12 cellular contexts compared by ENCODE assay signal in genomic region chr11:66107600-66108151, GRCh38. TPM values are rescaled to one million over a fixed set of nuclear protein-coding genes. Genes with fewer than 3 reads are reported as not detected.
DNase-seq lines count a peak whose midpoint lies in the region; ATAC-seq and TF ChIP-seq lines count a peak whose summit lies in the region.
"Had no signal": no experiment of that assay in that cellular context is flagged by ENCODE, and none has a peak within 500 bp of the region (broad histone marks: within the 10 kb centered on the region; RNA-seq: fewer than 3 reads in every experiment).

No MANE protein-coding gene starts in this region.

- no peaks in the 10 kb centered on the region for H3K9me3 ChIP-seq in CD8-positive, alpha-beta T cell (ENCODE audit: low read length)
- no peaks in the 10 kb centered on the region for H3K9me3 ChIP-seq in HCT116 (ENCODE audit: control insufficient read depth in 1 of 2, insufficient read depth in 1 of 2, low read depth in 1 of 2, low read length in 2 of 2)
- no peaks in the 10 kb centered on the region for H3K9me3 ChIP-seq in neutrophil
- H3K9me3 ChIP-seq: Peyer's patch had no signal

- H3K4me1 ChIP-seq in CD8-positive, alpha-beta T cell (ENCODE audit: insufficient read depth, low read length), result peaks cover 85% of the 10 kb centered on the region
- H3K4me1 ChIP-seq in HCT116 (ENCODE audit: control insufficient read depth in 1 of 2, insufficient read depth in 2 of 2, low read length in 2 of 2) (peaks cover 16 to 37% of the 10 kb centered on the region in 2 experiments), neutrophil (ENCODE audit: control insufficient read depth in 1 of 2, insufficient read depth in 1 of 2, low read depth in 1 of 2, low read length in 1 of 2) (peaks cover 20 to 38% of the 10 kb centered on the region in 2 experiments)

- no peak for TF ChIP-seq CTCF in CD8-positive, alpha-beta T cell (IDR thresholded peaks at IDR 0.05)
- TF ChIP-seq CTCF in HCT116 (IDR thresholded peaks at IDR 0.05 in 2 of 3, conservative IDR thresholded peaks at IDR 0.05 in 1 of 3; ENCODE audit: borderline replicate concordance in 1 of 3, insufficient read depth in 1 of 3, low read depth in 2 of 3, low read length in 2 of 3) (no peak), neutrophil (IDR thresholded peaks at IDR 0.05) (no peak)

- no peak overlapping the region for H3K4me3 ChIP-seq in CD8-positive, alpha-beta T cell (ENCODE audit: low read depth, low read length)
- no peak overlapping the region for H3K4me3 ChIP-seq in HCT116 (replicated peaks in 1 of 2; ENCODE audit: low read depth in 1 of 2, low read length in 2 of 2)
- H3K4me3 ChIP-seq in neutrophil (ENCODE audit: low read depth in 1 of 2, low read length in 1 of 2), result no peak overlapping the region
- H3K4me3 ChIP-seq: Peyer's patch had no signal

- no peaks in the 10 kb centered on the region for H3K9me3 Mint-ChIP-seq in CD8-positive, alpha-beta T cell
- no peaks in the 10 kb centered on the region for H3K9me3 Mint-ChIP-seq in activated naive CD8-positive, alpha-beta T cell (ENCODE audit: low read depth)

- TF ChIP-seq POLR2A in HCT116 (IDR thresholded peaks at IDR 0.05; ENCODE audit: borderline replicate concordance, extremely low read depth, insufficient read depth, insufficient read length), result no peak

- no peak for ATAC-seq in CD8-positive, alpha-beta T cell
- ATAC-seq in HCT116 (no peak), GM18517 (IDR thresholded peaks at IDR 0.05; ENCODE audit: unreplicated experiment) (no peak), HG02840 (IDR thresholded peaks at IDR 0.05; ENCODE audit: low FRiP score, unreplicated experiment) (no peak)

- peaks cover 44% of the 10 kb centered on the region for H3K36me3 Mint-ChIP-seq in CD8-positive, alpha-beta T cell
- H3K36me3 Mint-ChIP-seq in activated naive CD8-positive, alpha-beta T cell, result peaks cover 13% of the 10 kb centered on the region

- CTCF ChIA-PET in CD8-positive, alpha-beta T cell (lab: Charles Lee), result interaction anchor here (1.2 to 2.7 kb wide), 3 partner anchors 23 to 39 kb away, joined by 3 to 8 read pairs (median 7); no protein-coding TSS in a partner anchor
- CTCF ChIA-PET in HCT116 (lab: Charles Lee), result no interaction called here

- H3K4me3 Mint-ChIP-seq in CD8-positive, alpha-beta T cell, result peak overlapping the region; percentile 10
- H3K4me3 Mint-ChIP-seq in activated naive CD8-positive, alpha-beta T cell, result peak overlapping the region; percentile 69

- H3K36me3 ChIP-seq in CD8-positive, alpha-beta T cell (ENCODE audit: insufficient read depth, low read length), result no peaks in the 10 kb centered on the region
- H3K36me3 ChIP-seq in HCT116 (ENCODE audit: control insufficient read depth in 1 of 2, insufficient read depth in 2 of 2, low read length in 2 of 2) (no peaks in the 10 kb centered on the region), neutrophil (no peaks in the 10 kb centered on the region)
- H3K36me3 ChIP-seq: Peyer's patch had no signal

- no peaks in the 10 kb centered on the region for H3K9me2 ChIP-seq in HCT116 (ENCODE audit: insufficient read depth)

- 0 out of 2 replicates have a peak overlapping the region, but pooled peaks have one; percentile 2 for H3K4me2 ChIP-seq in HCT116 (ENCODE audit: low read length)

- H3K27ac ChIP-seq in CD8-positive, alpha-beta T cell (ENCODE audit: low read depth, low read length), result no peak overlapping the region
- H3K27ac ChIP-seq in HCT116 (ENCODE audit: low read depth, low read length) (no peak overlapping the region), neutrophil (peak overlapping the region; percentile 61)
- H3K27ac ChIP-seq: Peyer's patch had no signal

- no peak for TF ChIP-seq RAD21 in HCT116 (IDR thresholded peaks at IDR 0.05; ENCODE audit: low read depth)

- intact Hi-C loops in CD8-positive, alpha-beta T cell (cut with DNase I, micrococcal nuclease), result no loop called here
- intact Hi-C loops in HCT116 (cut with micrococcal nuclease), result no loop called here

- H3K79me2 ChIP-seq in HCT116 (ENCODE audit: insufficient read depth, low read length), result 0 out of 2 replicates have a peak, but pooled peaks cover 3% of the 10 kb centered on the region

- H3K27ac Mint-ChIP-seq in CD8-positive, alpha-beta T cell, result peak overlapping the region; percentile 79
- H3K27ac Mint-ChIP-seq in activated naive CD8-positive, alpha-beta T cell, result peak overlapping the region; percentile 85

- RAD21 ChIA-PET in HCT116 (lab: Charles Lee; ENCODE audit: low non-redundant PET in 1 of 2, low total read pairs in 2 of 2, uncharacterized antibody in 2 of 2, unreplicated experiment in 2 of 2), result no interaction called here

- H3K27me3 ChIP-seq in CD8-positive, alpha-beta T cell (ENCODE audit: insufficient read depth, low read length), result no peaks in the 10 kb centered on the region
- no peaks in the 10 kb centered on the region for H3K27me3 ChIP-seq in HCT116 (ENCODE audit: insufficient read depth, low read length)
- H3K27me3 ChIP-seq in neutrophil, result no peaks in the 10 kb centered on the region
- H3K27me3 ChIP-seq: Peyer's patch had no signal

- H2AFZ ChIP-seq in HCT116 (ENCODE audit: low read depth, low read length, poor library complexity, severe bottlenecking), result no peak overlapping the region

- no peaks in the 10 kb centered on the region for H4K20me1 ChIP-seq in HCT116 (ENCODE audit: insufficient read depth)

- BruUV-seq in HCT116 (replicated peaks; lab: Mats Ljungman, UMichigan), result no TSS peak

- H3K4me1 Mint-ChIP-seq in CD8-positive, alpha-beta T cell (ENCODE audit: low read depth), result peaks cover 87% of the 10 kb centered on the region
- H3K4me1 Mint-ChIP-seq in activated naive CD8-positive, alpha-beta T cell (ENCODE audit: low read depth), result peaks cover 88% of the 10 kb centered on the region

- DNase-seq in CD8-positive, alpha-beta T cell, result no peak
- no peak for DNase-seq in HCT116 (ENCODE audit: low read depth, low spot score)
- DNase-seq in stimulated activated CD4-positive, alpha-beta T cell treated with anti-CD3 and anti-CD28 coated beads, Interleukin-4, amount 100 ng/mL, for 1 hour, result no peak
- DNase-seq: cerebellar nuclear complex, H7, NCI-H524 treated with DMSO at 0.1 percent for 48 hours, Peyer's patch had no signal

- no peaks in the 10 kb centered on the region for H3K27me3 Mint-ChIP-seq in CD8-positive, alpha-beta T cell (ENCODE audit: low read depth)
- no peaks in the 10 kb centered on the region for H3K27me3 Mint-ChIP-seq in activated naive CD8-positive, alpha-beta T cell

- POLR2A ChIA-PET in CD8-positive, alpha-beta T cell (lab: Charles Lee), result no interaction called here
- POLR2A ChIA-PET in HCT116 (lab: Charles Lee), result no interaction called here

- H3K9ac ChIP-seq in HCT116 (ENCODE audit: low read length), result no peak overlapping the region

TF ChIP-seq in HCT116, 20 proteins besides CTCF, POLR2A, EP300 and RAD21 (continues in another document):
- TF ChIP-seq FOSL1 (IDR thresholded peaks at IDR 0.05; ENCODE audit: low read depth) (no peak), JUND (IDR thresholded peaks at IDR 0.05) (no peak), SP1 (IDR thresholded peaks at IDR 0.05; ENCODE audit: low read depth) (no peak), EZH2phosphoT487 (IDR thresholded peaks at IDR 0.05; ENCODE audit: borderline replicate concordance) (no peak), SIN3A (IDR thresholded peaks at IDR 0.05; ENCODE audit: low read depth) (no peak), ZBTB33 (IDR thresholded peaks at IDR 0.05; ENCODE audit: extremely low read depth, insufficient replicate concordance, low read length) (no peak), ATF3 (IDR thresholded peaks at IDR 0.05) (no peak), TCF7L2 (IDR thresholded peaks at IDR 0.05; ENCODE audit: borderline replicate concordance, extremely low read depth, insufficient read depth, insufficient read length) (no peak)

RNA-seq across cellular contexts. Expression of gene PACS1, which starts 37.6 kb away (rescaled TPM):
- total RNA-seq in CD8-positive, alpha-beta T cell, result 100 to 1,000 TPM; 161 to 176 TPM
- total RNA-seq in HCT116 (2021; ENCODE audit: unreplicated experiment), result 41.1 TPM
- polyA plus RNA-seq in HCT116 (2012), result 32.0 and 38.0 TPM in 2 replicates

RNA-seq across cellular contexts. Expression of gene SF3B2, which starts 55.5 kb away (rescaled TPM):
- total RNA-seq in CD8-positive, alpha-beta T cell, result 100 to 1,000 TPM; 196 to 217 TPM
- 300 TPM for total RNA-seq in HCT116 (2021; ENCODE audit: unreplicated experiment)
- polyA plus RNA-seq in HCT116 (2012), result 193 and 224 TPM in 2 replicates

RNA-seq across cellular contexts. Expression of gene GAL3ST3, which starts 58.7 kb away (rescaled TPM):
- not detected for total RNA-seq in CD8-positive, alpha-beta T cell
- not detected for total RNA-seq in HCT116 (2021; ENCODE audit: unreplicated experiment)
- polyA plus RNA-seq in HCT116 (2012), result 0.07 TPM in 1 of 2 replicates, not detected in the other
- total RNA-seq: endothelial cell of umbilical vein, Peyer's patch had no signal
